ENCODE assay signal across 27 cellular contexts in genomic region chr1:166789286-166789685, GRCh38.
"Had no signal": no experiment of that assay in that cellular context is flagged by ENCODE, and none has a peak within 500 bp of the region (broad histone marks: within the 10 kb centered on the region; RNA-seq: fewer than 3 reads in every experiment).

No MANE protein-coding gene starts in this region.

- H3K27me3 Mint-ChIP-seq: progenitor cell of endocrine pancreas had no signal

- H3K4me1 ChIP-seq: gastroesophageal sphincter, heart right ventricle, left lung, parathyroid adenoma, right lobe of liver, suprapubic skin, transverse colon, upper lobe of right lung, uterus had no signal

- H3K9me3 ChIP-seq: gastroesophageal sphincter, right lobe of liver, suprapubic skin, transverse colon, upper lobe of right lung, uterus had no signal

- H3K27ac Mint-ChIP-seq: naive thymus-derived CD4-positive, alpha-beta T cell; nephron; neural progenitor cell; progenitor cell of endocrine pancreas; stimulated activated naive B cell treated with anti-CD40 and anti-IgM and Interleukin-4, amounts not matched to agents 10 μg/mL and 1 μg/mL and 100 μg/mL, for 72 hours; stimulated activated naive CD8-positive, alpha-beta T cell treated with anti-CD3 and anti-CD28 coated beads, Interleukin-15, Interleukin-2, amounts not matched to agents 100 ng/mL and 50 ng/mL, for 24 hours had no signal

- H3K36me3 ChIP-seq: gastroesophageal sphincter, heart right ventricle, left lung, neural progenitor cell, right lobe of liver, suprapubic skin, transverse colon, upper lobe of right lung, uterus had no signal

- ATAC-seq: gastroesophageal sphincter; heart right ventricle; left cardiac atrium; left lung; naive thymus-derived CD4-positive, alpha-beta T cell; right lobe of liver; stimulated activated naive B cell treated with anti-CD40 and anti-IgM and Interleukin-4, amounts not matched to agents 10 μg/mL and 1 μg/mL and 100 μg/mL, for 72 hours; upper lobe of right lung had no signal

- H3K4me3 ChIP-seq: coronary artery, gastroesophageal sphincter, heart right ventricle, left lung, neural progenitor cell, right lobe of liver, suprapubic skin, transverse colon, upper lobe of right lung, uterus had no signal

- H3K9me3 Mint-ChIP-seq: nephron; neural progenitor cell; stimulated activated naive CD8-positive, alpha-beta T cell treated with anti-CD3 and anti-CD28 coated beads, Interleukin-15, Interleukin-2, amounts not matched to agents 100 ng/mL and 50 ng/mL, for 24 hours had no signal

- H3K36me3 Mint-ChIP-seq: naive thymus-derived CD4-positive, alpha-beta T cell; neural progenitor cell; stimulated activated naive B cell treated with anti-CD40 and anti-IgM and Interleukin-4, amounts not matched to agents 10 μg/mL and 1 μg/mL and 100 μg/mL, for 72 hours had no signal

- DNase-seq: dermis blood vessel endothelial cell; effector memory CD4-positive, alpha-beta T cell; foreskin fibroblast; glutamatergic neuron; heart right ventricle; hippocampal formation; left cardiac atrium; left lung; mesendoderm; midbrain; naive thymus-derived CD4-positive, alpha-beta T cell; right lobe of liver; small intestine; stimulated activated CD4-positive, alpha-beta T cell treated with anti-CD3 and anti-CD28 coated beads, Interleukin-15, amount 100 ng/mL, for 24 hours; stimulated activated CD4-positive, alpha-beta T cell treated with anti-CD3 and anti-CD28 coated beads, Interleukin-2, amount 100 ng/mL, for 48 hours; stimulated activated naive B cell treated with anti-CD40 and anti-IgM and Interleukin-4, amounts not matched to agents 10 μg/mL and 1 μg/mL and 100 μg/mL, for 72 hours; transverse colon; upper lobe of right lung; uterus had no signal

- H3K27me3 ChIP-seq: left lung, neural progenitor cell, right lobe of liver, transverse colon, uterus had no signal

- H3K27ac ChIP-seq: coronary artery, gastroesophageal sphincter, heart right ventricle, left lung, neural progenitor cell, parathyroid adenoma, right lobe of liver, suprapubic skin, transverse colon, upper lobe of right lung, uterus had no signal

- H3K4me3 Mint-ChIP-seq: nephron; neural progenitor cell; stimulated activated naive B cell treated with anti-CD40 and anti-IgM and Interleukin-4, amounts not matched to agents 10 μg/mL and 1 μg/mL and 100 μg/mL, for 72 hours; stimulated activated naive CD8-positive, alpha-beta T cell treated with anti-CD3 and anti-CD28 coated beads, Interleukin-15, Interleukin-2, amounts not matched to agents 100 ng/mL and 50 ng/mL, for 24 hours had no signal

- H3K4me1 Mint-ChIP-seq: naive thymus-derived CD4-positive, alpha-beta T cell; nephron; stimulated activated naive B cell treated with anti-CD40 and anti-IgM and Interleukin-4, amounts not matched to agents 10 μg/mL and 1 μg/mL and 100 μg/mL, for 72 hours had no signal
